ENCODE assay signal across 9 cellular contexts in the genomic region with DNA sequence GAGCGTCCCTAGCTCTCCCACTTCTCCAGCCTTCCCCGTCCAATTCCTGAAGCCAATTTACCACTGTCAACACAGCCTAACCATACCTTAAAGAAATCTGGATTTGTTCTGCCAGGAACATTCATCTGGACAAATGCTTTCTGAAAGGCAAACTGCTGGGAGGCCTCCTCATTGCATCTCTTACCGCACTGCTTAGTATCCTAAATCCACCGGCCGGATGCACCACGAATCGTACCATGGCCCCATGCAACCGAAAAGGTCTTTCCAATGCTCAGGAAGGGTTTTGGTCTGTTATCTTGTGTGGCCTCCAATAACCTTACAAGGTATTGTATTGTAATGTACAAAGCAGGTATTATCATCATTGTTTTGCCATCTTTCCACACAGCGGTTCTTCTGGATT. TPM values are rescaled to one million over a fixed set of nuclear protein-coding genes. Genes with fewer than 3 reads are reported as not detected.
DNase-seq lines count a peak whose midpoint lies in the region; ATAC-seq and TF ChIP-seq lines count a peak whose summit lies in the region.
"Had no signal": no experiment of that assay in that cellular context is flagged by ENCODE, and none has a peak within 500 bp of the region (broad histone marks: within the 10 kb centered on the region; RNA-seq: fewer than 3 reads in every experiment).

No MANE protein-coding gene starts in this region.

- TF ChIP-seq POLR2A in tibial nerve (IDR thresholded peaks at IDR 0.05), result no peak

- peak; percentile 18 for DNase-seq in activated T-cell treated with anti-CD3 and anti-CD28 coated beads, Interleukin-2, amount 50 U/mL, for 1 hour
- no peak for DNase-seq in activated T-cell treated with anti-CD3 and anti-CD28 coated beads, Interleukin-2, amount 50 U/mL, for 48 hours
- DNase-seq in mesothelial cell of epicardium (ENCODE audit: low spot score in 2 of 2, unreplicated experiment in 2 of 2), result no peak
- no peak for DNase-seq in tibial nerve (ENCODE audit: low spot score in 2 of 2)
- no peak for DNase-seq in NCI-H226
- no peak for DNase-seq in OCI-M2 (lab: John Stamatoyannopoulos, UW; ENCODE audit: unreplicated experiment)

- peak overlapping the region; percentile 74 to 99 (median 86) for H3K27ac ChIP-seq in tibial nerve
- H3K27ac ChIP-seq: KMS-11 had no signal

- H3K27me3 Mint-ChIP-seq in brain (no peaks in the 10 kb centered on the region), mesothelial cell of epicardium (ENCODE audit: low read depth) (no peaks in the 10 kb centered on the region)

- TF ChIP-seq CTCF in brain (conservative IDR thresholded peaks at IDR 0.05) (no peak), mesothelial cell of epicardium (IDR thresholded peaks at IDR 0.05; ENCODE audit: unreplicated experiment) (no peak), tibial nerve (IDR thresholded peaks at IDR 0.05) (no peak)

- H3K4me1 ChIP-seq in tibial nerve, result peaks cover 6 to 100% (median 84%) of the 10 kb centered on the region in 4 donors

- H3K9me3 Mint-ChIP-seq in brain, result no peaks in the 10 kb centered on the region
- no peaks in the 10 kb centered on the region for H3K9me3 Mint-ChIP-seq in mesothelial cell of epicardium

- H3K4me3 Mint-ChIP-seq in brain, result peak overlapping the region in 2 of 5 experiments; percentile 12 to 64
- H3K4me3 Mint-ChIP-seq in mesothelial cell of epicardium, result peak overlapping the region; percentile 52

- 82% methylated on average over 9 of the region's 9 CpGs for WGBS in tibial nerve, 2 donors

- H3K36me3 ChIP-seq in tibial nerve, result peaks cover 0 to 38% (median 13%) of the 10 kb centered on the region in 3 donors

- no peak for TF ChIP-seq EP300 in tibial nerve (IDR thresholded peaks at IDR 0.05)

- H3K9me3 ChIP-seq in tibial nerve, result no peaks in the 10 kb centered on the region

- H3K4me3 ChIP-seq in tibial nerve, result no peak overlapping the region

- H3K36me3 Mint-ChIP-seq in brain, result peaks cover 14% of the 10 kb centered on the region
- peaks cover 8% of the 10 kb centered on the region for H3K36me3 Mint-ChIP-seq in mesothelial cell of epicardium

- ATAC-seq in HG03439 (IDR thresholded peaks at IDR 0.05; ENCODE audit: unreplicated experiment), result no peak

- H3K4me1 Mint-ChIP-seq in brain (peaks cover 80% of the 10 kb centered on the region), mesothelial cell of epicardium (peaks cover 92% of the 10 kb centered on the region)

- H3K27ac Mint-ChIP-seq in brain (peak overlapping the region; percentile 87 to 98 (median 95)), mesothelial cell of epicardium (peak overlapping the region; percentile 100)

- H3K27me3 ChIP-seq in tibial nerve, result no peaks in the 10 kb centered on the region

RNA-seq across cellular contexts. Expression of a gene that starts 57.6 kb away (rescaled TPM):
- 236 TPM for polyA plus RNA-seq in brain (ENCODE audit: insufficient read depth, low read depth, low replicate concordance)
- 321 to 346 TPM (median 341 TPM) in 3 replicates for total RNA-seq in mesothelial cell of epicardium
- 100 to 1,000 TPM; 361 to 406 (median 386) TPM for total RNA-seq in tibial nerve
